Comparison of ENCODE assay signal across 12 cellular contexts in genomic region chr22:20979940-20980453, GRCh38. TPM values are rescaled to one million over a fixed set of nuclear protein-coding genes. Genes with fewer than 3 reads are reported as not detected.
DNase-seq lines count a peak whose midpoint lies in the region; ATAC-seq, FAIRE-seq and TF ChIP-seq lines count a peak whose summit lies in the region.
"Had no signal": no experiment of that assay in that cellular context is flagged by ENCODE, and none has a peak within 500 bp of the region (broad histone marks: within the 10 kb centered on the region; RNA-seq: fewer than 3 reads in every experiment).

No MANE protein-coding gene starts in this region.

- ATAC-seq in GM18519 (IDR thresholded peaks at IDR 0.05; ENCODE audit: low FRiP score, unreplicated experiment) (no peak), HG03025 (IDR thresholded peaks at IDR 0.05; ENCODE audit: low FRiP score, unreplicated experiment) (no peak), body of pancreas (no peak)

- peaks cover 3% of the 10 kb centered on the region for H4K20me1 ChIP-seq in astrocyte (ENCODE audit: insufficient read depth, low read length)

- H3K27ac ChIP-seq in astrocyte (ENCODE audit: low read depth, low read length) (no peak overlapping the region), sigmoid colon (peak overlapping the region; percentile 40 to 91 (median 71)), body of pancreas (no peak overlapping the region)

- intact Hi-C loops in sigmoid colon (cut with DNase I) (loop anchor here (5.0 kb wide), 1 partner anchor 58 kb away; no protein-coding TSS in a partner anchor), body of pancreas (cut with DNase I) (no loop called here)

- H3K4me3 ChIP-seq in H7 (ENCODE audit: insufficient read depth, low read depth, low read length) (peak overlapping the region; percentile 50), astrocyte (ENCODE audit: insufficient read depth, low read depth, low read length) (no peak overlapping the region), iPS-18c (ENCODE audit: insufficient read depth, low read depth, low read length) (peak overlapping the region; percentile 52; the same call in 1 of the 2 replicates), sigmoid colon (peak overlapping the region; percentile 22 to 36 (median 28)), body of pancreas (no peak overlapping the region)

- H3K9ac ChIP-seq in astrocyte (ENCODE audit: low read length), result peak overlapping the region; percentile 3

- H3K27me3 ChIP-seq in H7 (ENCODE audit: control insufficient read depth, insufficient read depth, low read length), result peaks cover 11% of the 10 kb centered on the region
- no peaks in the 10 kb centered on the region for H3K27me3 ChIP-seq in astrocyte (ENCODE audit: insufficient read depth, low read length)
- no peaks in the 10 kb centered on the region for H3K27me3 ChIP-seq in sigmoid colon
- H3K27me3 ChIP-seq in body of pancreas, result no peaks in the 10 kb centered on the region

- H3K9me3 Mint-ChIP-seq in astrocyte (ENCODE audit: unreplicated experiment), result peaks cover 11% of the 10 kb centered on the region

- no peak for DNase-seq in H7
- DNase-seq in astrocyte (ENCODE audit: low read depth), result no peak
- no peak for DNase-seq in sigmoid colon
- no peak for DNase-seq in HPDE6-E6E7 (ENCODE audit: extremely low spot score)
- DNase-seq in body of pancreas, result no peak
- DNase-seq: GF-D8, NCI-H1092 treated with DMSO at 0.1 percent for 48 hours had no signal

- H3K4me1 ChIP-seq in astrocyte (ENCODE audit: insufficient read depth, low read length), result peaks cover 12% of the 10 kb centered on the region
- H3K4me1 ChIP-seq in sigmoid colon, result peaks cover 0 to 46% (median 43%) of the 10 kb centered on the region in 4 donors
- peaks cover 34% of the 10 kb centered on the region for H3K4me1 ChIP-seq in body of pancreas

- H2AFZ ChIP-seq in astrocyte (ENCODE audit: low read depth, low read length), result peak overlapping the region; percentile 60

- TF ChIP-seq EP300 in sigmoid colon (IDR thresholded peaks at IDR 0.05), result no peak

- peaks cover 24% of the 10 kb centered on the region for H3K79me2 ChIP-seq in astrocyte (ENCODE audit: insufficient read depth, low read length)

- peaks cover 1% of the 10 kb centered on the region; the same call in 1 of the 2 replicates for H3K36me3 ChIP-seq in H7 (replicated peaks; ENCODE audit: control insufficient read depth, insufficient read depth, low read length)
- H3K36me3 ChIP-seq in astrocyte (ENCODE audit: insufficient read depth, low read length), result peaks cover 4% of the 10 kb centered on the region
- H3K36me3 ChIP-seq in sigmoid colon, result peaks cover 0 to 14% (median 0%) of the 10 kb centered on the region in 4 donors
- no peaks in the 10 kb centered on the region for H3K36me3 ChIP-seq in body of pancreas (replicated peaks in 1 of 2; ENCODE audit: insufficient read depth in 1 of 2, low read depth in 2 of 2)

- TF ChIP-seq CTCF in astrocyte (IDR thresholded peaks at IDR 0.05; ENCODE audit: insufficient read depth, low read depth, low read length) (no peak), sigmoid colon (IDR thresholded peaks at IDR 0.05) (no peak), body of pancreas (IDR thresholded peaks at IDR 0.05) (no peak)

- no peak for FAIRE-seq in astrocyte (lab: Jason Lieb, UNC)

- H3K27ac Mint-ChIP-seq in astrocyte (ENCODE audit: unreplicated experiment), result no peak overlapping the region

- WGBS in sigmoid colon, 2 donors, result 56 to 61% methylated on average over 13 of the region's 13 CpGs
- WGBS in body of pancreas, 2 donors, result 31 to 83% methylated on average over 3 to 13 of the region's 13 CpGs

- no peak for TF ChIP-seq POLR2A in sigmoid colon (IDR thresholded peaks at IDR 0.05)
- no peak for TF ChIP-seq POLR2A in body of pancreas (IDR thresholded peaks at IDR 0.05)

- peak overlapping the region; percentile 77 for H3K4me2 ChIP-seq in astrocyte (ENCODE audit: low read length)

- peaks cover 2% of the 10 kb centered on the region for H3K4me1 Mint-ChIP-seq in astrocyte (ENCODE audit: low read depth, unreplicated experiment)

- H3K36me3 Mint-ChIP-seq in astrocyte (ENCODE audit: low read depth, unreplicated experiment), result peaks cover 9% of the 10 kb centered on the region

- H3K4me3 Mint-ChIP-seq in astrocyte (ENCODE audit: unreplicated experiment), result peak overlapping the region; percentile 35

- peaks cover 19% of the 10 kb centered on the region for H3K27me3 Mint-ChIP-seq in astrocyte (ENCODE audit: low read depth, unreplicated experiment)

- H3K9me3 ChIP-seq in astrocyte (ENCODE audit: insufficient read depth, low read depth, low read length) (peaks cover 5% of the 10 kb centered on the region), iPS-18c (ENCODE audit: control insufficient read depth, insufficient read depth, low read length) (peaks cover 4% of the 10 kb centered on the region), sigmoid colon (no peaks in the 10 kb centered on the region), body of pancreas (no peaks in the 10 kb centered on the region)

RNA-seq across cellular contexts. Expression of gene LZTR1, which starts 2.1 kb away (rescaled TPM):
- 28.3 and 34.0 TPM in 2 replicates for total RNA-seq in H7 (2014; rRNA removed; shearing (Covaris generic))
- total RNA-seq in astrocyte, result 62.0 and 68.9 TPM in 2 replicates
- 10 to 100 TPM; 30.8 to 50.4 (median 35.8) TPM for total RNA-seq in sigmoid colon
- 10 to 100 TPM; 10.2 to 40.5 (median 12.5) TPM for polyA plus RNA-seq in sigmoid colon
- total RNA-seq in body of pancreas, result 10 to 100 TPM; 25.7 to 66.9 TPM

RNA-seq across cellular contexts. Expression of gene AIFM3, which starts 12.9 kb away (rescaled TPM):
- total RNA-seq in H7 (2014; rRNA removed; shearing (Covaris generic)), result 0.38 and 1.5 TPM in 2 replicates
- total RNA-seq in astrocyte (0.48 and 0.67 TPM in 2 replicates), sigmoid colon (1 to 10 TPM in 3 of 4 donors, under 1 TPM in 1; 0.66 to 1.9 (median 1.3) TPM), body of pancreas (1 to 10 TPM in 1 of 2 donors, under 1 TPM in 1; 0.78 to 3.0 TPM)
- 100 to 1,000 TPM in 1 of 3 donors, 10 to 100 TPM in 2; 72.6 to 105 (median 91.3) TPM for polyA plus RNA-seq in sigmoid colon
- total RNA-seq: RPMI7951 had no signal

RNA-seq across cellular contexts. Expression of gene THAP7, which starts 21.9 kb away (rescaled TPM):
- total RNA-seq in H7 (2014; rRNA removed; shearing (Covaris generic)), result 42.7 and 49.1 TPM in 2 replicates
- total RNA-seq in astrocyte, result 12.1 and 12.2 TPM in 2 replicates
- total RNA-seq in sigmoid colon, result 10 to 100 TPM; 39.2 to 59.4 (median 45.4) TPM
- polyA plus RNA-seq in sigmoid colon, result 10 to 100 TPM; 19.9 to 32.0 (median 22.2) TPM
- 10 to 100 TPM; 17.1 to 20.2 TPM for total RNA-seq in body of pancreas

RNA-seq across cellular contexts. Expression of gene P2RX6, which starts 35.0 kb away (rescaled TPM):
- 0.26 and 0.31 TPM in 2 replicates for total RNA-seq in H7 (2014; rRNA removed; shearing (Covaris generic))
- total RNA-seq in astrocyte (0.22 and 0.45 TPM in 2 replicates), sigmoid colon (1 to 10 TPM; 1.1 to 2.0 (median 1.3) TPM), body of pancreas (not detected)
- under 1 TPM in 2 of 3 donors, not detected in 1; under 0.01 to 0.77 TPM for polyA plus RNA-seq in sigmoid colon

RNA-seq across cellular contexts. Expression of gene SLC7A4, which starts 52.4 kb away (rescaled TPM):
- not detected in 2 replicates for total RNA-seq in H7 (2014; rRNA removed; shearing (Covaris generic))
- total RNA-seq in astrocyte (0.31 and 0.93 TPM in 2 replicates), sigmoid colon (under 1 TPM in 3 of 4 donors, not detected in 1; 0.16 to 0.71 (median 0.41) TPM), body of pancreas (1 to 10 TPM; 1.3 to 1.8 TPM)
- 1 to 10 TPM in 2 of 3 donors, under 1 TPM in 1; 0.46 to 2.6 (median 1.2) TPM for polyA plus RNA-seq in sigmoid colon
- total RNA-seq: dermis blood vessel endothelial cell, RPMI7951 had no signal

Comparison
In these comparisons a context has a peak if more than half of its experiments do, and no peak if none do; other contexts are left out.
1. H3K4me3 ChIP-seq: peak in H7 (single experiment), iPS-18c (single experiment) and sigmoid colon (4 of 4); none in astrocyte (single experiment) and body of pancreas (0 of 2).
2. H3K27ac ChIP-seq: peak in sigmoid colon (4 of 4); none in astrocyte (single experiment) and body of pancreas (0 of 4).